11 cellular contexts compared by ENCODE assay signal in the genomic region with DNA sequence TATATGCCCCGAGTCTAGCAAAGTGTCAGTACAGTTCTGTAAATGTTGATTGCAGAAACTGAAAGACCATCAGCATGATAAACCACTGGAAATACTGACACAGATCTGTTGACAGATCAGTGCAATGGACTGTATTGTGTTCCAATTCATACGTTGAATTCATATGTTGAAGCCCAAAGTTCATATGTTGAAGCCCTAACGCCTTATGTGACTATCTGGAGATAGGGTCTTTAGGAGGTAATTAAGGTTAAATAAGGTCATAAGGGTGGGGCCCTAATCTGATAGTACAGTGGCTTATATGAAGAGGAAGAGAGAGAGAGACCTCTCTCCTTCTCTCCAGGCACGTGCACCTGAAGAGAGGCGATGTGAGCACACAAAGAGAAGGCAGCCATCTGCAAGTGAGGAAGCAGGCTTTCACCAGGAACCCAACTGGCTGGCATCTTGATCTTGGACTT.
DNase-seq lines count a peak whose midpoint lies in the region; ATAC-seq, FAIRE-seq and TF ChIP-seq lines count a peak whose summit lies in the region.
"Had no signal": no experiment of that assay in that cellular context is flagged by ENCODE, and none has a peak within 500 bp of the region (broad histone marks: within the 10 kb centered on the region; RNA-seq: fewer than 3 reads in every experiment).

No MANE protein-coding gene starts in this region.

- H3K4me1 Mint-ChIP-seq in activated CD8-positive, alpha-beta T cell treated with anti-CD3 and anti-CD28 coated beads for 36 hours (ENCODE audit: low read depth), result peaks cover 80% of the 10 kb centered on the region

- POLR2A ChIA-PET in activated CD8-positive, alpha-beta T cell treated with anti-CD3 and anti-CD28 coated beads for 36 hours (lab: Charles Lee), result interaction anchor here (1.0 to 7.0 kb wide), 4 partner anchors 100 to 116 kb away, joined by 5 to 45 read pairs (median 16); no protein-coding TSS in a partner anchor

- H3K36me3 Mint-ChIP-seq in activated CD8-positive, alpha-beta T cell treated with anti-CD3 and anti-CD28 coated beads for 36 hours (ENCODE audit: low read depth), result peaks cover 63% of the 10 kb centered on the region

- intact Hi-C loops in activated CD8-positive, alpha-beta T cell treated with anti-CD3 and anti-CD28 coated beads for 36 hours (cut with micrococcal nuclease), result loop anchor here (5.0 kb wide), 1 partner anchor 40 kb away; no protein-coding TSS in a partner anchor
- intact Hi-C loops in left ventricle myocardium superior (cut with micrococcal nuclease), result no loop called here

- FAIRE-seq in D721Med (lab: Jason Lieb, UNC), result no peak

- H3K27me3 Mint-ChIP-seq in activated CD8-positive, alpha-beta T cell treated with anti-CD3 and anti-CD28 coated beads for 36 hours, result no peaks in the 10 kb centered on the region

- CTCF ChIA-PET in activated CD8-positive, alpha-beta T cell treated with anti-CD3 and anti-CD28 coated beads for 36 hours (lab: Charles Lee), result no interaction called here

- TF ChIP-seq CTCF in activated CD8-positive, alpha-beta T cell treated with anti-CD3 and anti-CD28 coated beads for 36 hours (IDR thresholded peaks at IDR 0.05), result no peak
- no peak for TF ChIP-seq CTCF in D721Med (IDR thresholded peaks at IDR 0.05; ENCODE audit: insufficient read depth, missing control alignments)

- no peak for DNase-seq in activated CD8-positive, alpha-beta T cell treated with anti-CD3 and anti-CD28 coated beads for 36 hours
- no peak for DNase-seq in D721Med (ENCODE audit: insufficient read length, low spot score)
- DNase-seq in left ventricle myocardium superior, result no peak
- DNase-seq in HCEC 1CT, result no peak
- DNase-seq in AML-193 (lab: John Stamatoyannopoulos, UW), result no peak
- DNase-seq: anterior cingulate cortex, NCI-H1048, OCI-M1 had no signal

- peaks cover 20% of the 10 kb centered on the region for H3K9me3 Mint-ChIP-seq in activated CD8-positive, alpha-beta T cell treated with anti-CD3 and anti-CD28 coated beads for 36 hours

- H3K27ac Mint-ChIP-seq in activated CD8-positive, alpha-beta T cell treated with anti-CD3 and anti-CD28 coated beads for 36 hours, result peak overlapping the region; percentile 98

- ATAC-seq in GM18519 (IDR thresholded peaks at IDR 0.05; ENCODE audit: low FRiP score, unreplicated experiment) (peak; percentile 37), GM19452 (IDR thresholded peaks at IDR 0.05; ENCODE audit: unreplicated experiment) (peak; percentile 52), HG02981 (IDR thresholded peaks at IDR 0.05; ENCODE audit: unreplicated experiment) (peak; percentile 50), left ventricle myocardium superior (no peak)
- ATAC-seq in activated CD8-positive, alpha-beta T cell treated with anti-CD3 and anti-CD28 coated beads for 36 hours, result peak; percentile 67

- peak overlapping the region; percentile 49 for H3K4me3 Mint-ChIP-seq in activated CD8-positive, alpha-beta T cell treated with anti-CD3 and anti-CD28 coated beads for 36 hours
